ENCODE assay signal across 27 cellular contexts in genomic region chr18:60070631-60071030, GRCh38.
DNase-seq lines count a peak whose midpoint lies in the region; ATAC-seq and TF ChIP-seq lines count a peak whose summit lies in the region.
"Had no signal": no experiment of that assay in that cellular context is flagged by ENCODE, and none has a peak within 500 bp of the region (broad histone marks: within the 10 kb centered on the region; RNA-seq: fewer than 3 reads in every experiment).

No MANE protein-coding gene starts in this region.

- ATAC-seq in GM18870 (IDR thresholded peaks at IDR 0.05; ENCODE audit: unreplicated experiment) (peak; percentile 55), RWPE2 (ENCODE audit: low read depth) (0 out of 3 replicates have a peak, but pooled peaks have one; percentile 14), HG03520 (IDR thresholded peaks at IDR 0.05; ENCODE audit: unreplicated experiment) (no peak), HG03025 (IDR thresholded peaks at IDR 0.05; ENCODE audit: low FRiP score, unreplicated experiment) (no peak), right cardiac atrium (no peak), gastrocnemius medialis (no peak)
- ATAC-seq: activated CD8-positive, alpha-beta T cell treated with anti-CD3 and anti-CD28 coated beads, Interleukin-2, amount 10 ng/mL, durations not matched to agents 7 days and 5 days; lower lobe of right lung; naive thymus-derived CD8-positive, alpha-beta T cell; stimulated activated effector memory CD8-positive, alpha-beta T cell treated with anti-CD3 and anti-CD28 coated beads, Interleukin-12 subunit alpha, Interleukin-12 subunit beta, amount 100 ng/mL, for 72 hours had no signal

- intact Hi-C loops in right cardiac atrium (cut with DNase I): no loop called here
- intact Hi-C loops in gastrocnemius medialis (cut with DNase I; ENCODE audit: low total_unique reads): no loop called here

- H3K23ac ChIP-seq in mesenchymal stem cell (ENCODE audit: low read length in 2 of 2): no peak overlapping the region

- no peak overlapping the region for H3K14ac ChIP-seq in mesenchymal stem cell (ENCODE audit: low read length in 2 of 2)

- no peak for DNase-seq in RWPE2 (ENCODE audit: low spot score)
- peak; percentile 45 for DNase-seq in brain pericyte (ENCODE audit: low read depth, low spot score)
- peak; percentile 62 for DNase-seq in mesenchymal stem cell
- no peak for DNase-seq in right cardiac atrium
- DNase-seq in gastrocnemius medialis: no peak
- DNase-seq: activated CD4-positive, alpha-beta T cell treated with anti-CD3 and anti-CD28 coated beads for 4 hours; activated CD8-positive, alpha-beta T cell treated with anti-CD3 and anti-CD28 coated beads, Interleukin-2, amount 10 ng/mL, durations not matched to agents 7 days and 5 days; activated naive CD4-positive, alpha-beta T cell treated with anti-CD3 and anti-CD28 coated beads, Interleukin-2, amount 50 U/mL, for 16 hours; amygdala; BE2C; CD8-positive, alpha-beta memory T cell; dermis blood vessel endothelial cell; esophagus squamous epithelium; lower lobe of right lung; MG63; naive thymus-derived CD8-positive, alpha-beta T cell; NCI-H2029; NCI-H526; SIG-M5; SW 1271; transverse colon had no signal

- no peak overlapping the region for H2AK5ac ChIP-seq in mesenchymal stem cell (ENCODE audit: low read length, severe bottlenecking)

- in situ Hi-C loops in gastrocnemius medialis (cut with MboI; ENCODE audit: low sequenced_read_pairs in 4 of 4): no loop called here

- H3K27ac ChIP-seq in RWPE2 (ENCODE audit: poor library complexity, severe bottlenecking): no peak overlapping the region
- H3K27ac ChIP-seq in mesenchymal stem cell (ENCODE audit: low read length, poor library complexity, severe bottlenecking): peak overlapping the region; percentile 52
- no peak overlapping the region for H3K27ac ChIP-seq in right cardiac atrium (ENCODE audit: low read length)
- no peak overlapping the region for H3K27ac ChIP-seq in gastrocnemius medialis
- H3K27ac ChIP-seq: esophagus squamous epithelium, lower lobe of right lung, prostate gland, transverse colon, VCaP had no signal

- no peak overlapping the region for H2BK5ac ChIP-seq in mesenchymal stem cell (ENCODE audit: low read depth, low read length, poor library complexity, severe bottlenecking)

- WGBS in mesenchymal stem cell: 39% methylated on average over 3 of the region's 3 CpGs
- 50% methylated on average over 3 of the region's 3 CpGs for WGBS in right cardiac atrium

- H2AFZ ChIP-seq in mesenchymal stem cell (ENCODE audit: low read depth, low read length): no peak overlapping the region

- H3K9ac ChIP-seq in mesenchymal stem cell (ENCODE audit: low read length): no peak overlapping the region

- H3K9me3 ChIP-seq in RWPE2 (ENCODE audit: severe bottlenecking) (no peaks in the 10 kb centered on the region), mesenchymal stem cell (ENCODE audit: control insufficient read depth, low read length) (peaks cover 6% of the 10 kb centered on the region), right cardiac atrium (ENCODE audit: control insufficient read depth, low read length) (no peaks in the 10 kb centered on the region), gastrocnemius medialis (no peaks in the 10 kb centered on the region)
- H3K9me3 ChIP-seq: BE2C, esophagus squamous epithelium, lower lobe of right lung, MG63, prostate gland, transverse colon had no signal

- H2BK120ac ChIP-seq in mesenchymal stem cell (ENCODE audit: low read depth, low read length): no peak overlapping the region

- H3K4me3 ChIP-seq in RWPE2 (ENCODE audit: severe bottlenecking) (no peak overlapping the region), mesenchymal stem cell (ENCODE audit: insufficient read depth in 1 of 2, low read depth in 1 of 2, low read length in 2 of 2) (no peak overlapping the region), right cardiac atrium (ENCODE audit: low read length) (no peak overlapping the region), gastrocnemius medialis (no peak overlapping the region)
- H3K4me3 ChIP-seq: esophagus squamous epithelium, lower lobe of right lung, MG63, prostate gland, transverse colon had no signal

- H3K36me3 ChIP-seq in RWPE2 (ENCODE audit: low read depth) (no peaks in the 10 kb centered on the region), mesenchymal stem cell (ENCODE audit: control insufficient read depth in 1 of 2, insufficient read depth in 2 of 2, low read depth in 1 of 2, low read length in 2 of 2) (no peaks in the 10 kb centered on the region), gastrocnemius medialis (no peaks in the 10 kb centered on the region)
- H3K36me3 ChIP-seq: BE2C, esophagus squamous epithelium, lower lobe of right lung, MG63, prostate gland, transverse colon had no signal

- no peak for TF ChIP-seq POLR2A in gastrocnemius medialis (IDR thresholded peaks at IDR 0.05)

- H3K27me3 ChIP-seq in RWPE2 (ENCODE audit: insufficient read depth, poor library complexity, severe bottlenecking): no peaks in the 10 kb centered on the region
- H3K27me3 ChIP-seq in mesenchymal stem cell (ENCODE audit: control insufficient read depth in 1 of 2, insufficient read depth in 1 of 2, low read length in 2 of 2): no peaks in the 10 kb centered on the region
- no peaks in the 10 kb centered on the region for H3K27me3 ChIP-seq in right cardiac atrium (ENCODE audit: control insufficient read depth, insufficient read depth)
- no peaks in the 10 kb centered on the region for H3K27me3 ChIP-seq in gastrocnemius medialis
- H3K27me3 ChIP-seq: BE2C, esophagus squamous epithelium, MG63, transverse colon had no signal

- no peak overlapping the region for H4K91ac ChIP-seq in mesenchymal stem cell (ENCODE audit: low read length)

- H2BK15ac ChIP-seq in mesenchymal stem cell (ENCODE audit: low read depth, poor library complexity, severe bottlenecking): no peak overlapping the region

- no peak overlapping the region for H2BK12ac ChIP-seq in mesenchymal stem cell (ENCODE audit: low read length in 2 of 2)

- H4K8ac ChIP-seq in mesenchymal stem cell (ENCODE audit: low read length): no peak overlapping the region

- TF ChIP-seq CTCF in RWPE2 (IDR thresholded peaks at IDR 0.05; ENCODE audit: poor library complexity, severe bottlenecking) (no peak), gastrocnemius medialis (IDR thresholded peaks at IDR 0.05 in 4 of 5, conservative IDR thresholded peaks at IDR 0.05 in 1 of 5) (no peak)

- no peak overlapping the region for H3K18ac ChIP-seq in mesenchymal stem cell (ENCODE audit: low read depth in 1 of 2, low read length in 2 of 2)

- no peak overlapping the region for H3K4me2 ChIP-seq in mesenchymal stem cell (ENCODE audit: low read length, poor library complexity, severe bottlenecking)

- H3K4ac ChIP-seq in mesenchymal stem cell (ENCODE audit: low read depth in 1 of 2, low read length in 2 of 2): no peak overlapping the region

- H3K4me1 ChIP-seq in RWPE2 (ENCODE audit: insufficient read depth, poor library complexity, severe bottlenecking) (no peaks in the 10 kb centered on the region), mesenchymal stem cell (ENCODE audit: control insufficient read depth, insufficient read depth, low read depth, low read length) (peaks cover 2% of the 10 kb centered on the region), right cardiac atrium (ENCODE audit: control insufficient read depth, insufficient read depth, low read length) (no peaks in the 10 kb centered on the region), gastrocnemius medialis (no peaks in the 10 kb centered on the region)
- H3K4me1 ChIP-seq: BE2C, esophagus squamous epithelium, lower lobe of right lung, prostate gland, transverse colon had no signal

- no peaks in the 10 kb centered on the region for H3K79me1 ChIP-seq in mesenchymal stem cell (replicated peaks; ENCODE audit: low read length, poor library complexity, severe bottlenecking)

Comparison
In these comparisons a context has a peak if more than half of its experiments do, and no peak if none do; other contexts are left out.
1. ATAC-seq: peak in GM18870 (single experiment) and RWPE2 (single experiment); none in HG03520 (single experiment), HG03025 (single experiment), right cardiac atrium (0 of 2) and gastrocnemius medialis (0 of 2).
2. DNase-seq: peak in brain pericyte (single experiment) and mesenchymal stem cell (single experiment); none in RWPE2 (single experiment), right cardiac atrium (0 of 3) and gastrocnemius medialis (0 of 2).